Comparison of ENCODE assay signal across 24 cellular contexts in genomic region chr15:65806387-65806786, GRCh38. TPM values are rescaled to one million over a fixed set of nuclear protein-coding genes. Genes with fewer than 3 reads are reported as not detected.
DNase-seq lines count a peak whose midpoint lies in the region; ATAC-seq and TF ChIP-seq lines count a peak whose summit lies in the region.
"Had no signal": no experiment of that assay in that cellular context is flagged by ENCODE, and none has a peak within 500 bp of the region (broad histone marks: within the 10 kb centered on the region; RNA-seq: fewer than 3 reads in every experiment).

No MANE protein-coding gene starts in this region.

- no peaks in the 10 kb centered on the region for H3K9me3 ChIP-seq in CD4-positive, CD25-positive, alpha-beta regulatory T cell (ENCODE audit: control insufficient read depth in 2 of 2, low read length in 2 of 2)
- H3K9me3 ChIP-seq: prostate gland, stomach had no signal

- CTCF ChIA-PET in activated CD4-positive, alpha-beta T cell treated with anti-CD3 and anti-CD28 coated beads for 36 hours (lab: Charles Lee): interaction anchor here (0.9 to 3.7 kb wide), 5 partner anchors 12 to 56 kb away, joined by 3 to 29 read pairs (median 5); partner anchors contain the start of gene DENND4A

- intact Hi-C loops in natural killer cell (cut with micrococcal nuclease): no loop called here
- intact Hi-C loops in activated CD4-positive, alpha-beta T cell treated with anti-CD3 and anti-CD28 coated beads for 36 hours (cut with DNase I, micrococcal nuclease): no loop called here

- ATAC-seq in CD4-positive, CD25-positive, alpha-beta regulatory T cell (ENCODE audit: low read depth in 2 of 2): no peak
- no peak for ATAC-seq in natural killer cell
- ATAC-seq in activated CD4-positive, alpha-beta T cell treated with anti-CD3 and anti-CD28 coated beads for 36 hours: no peak
- ATAC-seq: HCT116, heart left ventricle, left lobe of liver had no signal

- H3K4me1 ChIP-seq in CD4-positive, CD25-positive, alpha-beta regulatory T cell (ENCODE audit: control insufficient read depth, insufficient read depth, low read length, poor library complexity, severe bottlenecking): peaks cover 40% of the 10 kb centered on the region
- H3K4me1 ChIP-seq: prostate gland had no signal

- peaks cover 21 to 49% (median 32%) of the 10 kb centered on the region in 4 donors for H3K4me1 Mint-ChIP-seq in CD4-positive, CD25-positive, alpha-beta regulatory T cell
- H3K4me1 Mint-ChIP-seq in activated naive CD8-positive, alpha-beta T cell treated with anti-CD3 and anti-CD28 coated beads for 36 hours: peaks cover 28% of the 10 kb centered on the region
- H3K4me1 Mint-ChIP-seq in natural killer cell: peaks cover 33 to 35% of the 10 kb centered on the region in 2 donors
- H3K4me1 Mint-ChIP-seq in osteocyte (ENCODE audit: unreplicated experiment): peaks cover 6% of the 10 kb centered on the region
- H3K4me1 Mint-ChIP-seq in activated CD4-positive, alpha-beta T cell treated with anti-CD3 and anti-CD28 coated beads for 36 hours: peaks cover 35% of the 10 kb centered on the region

- peaks cover 0 to 2% (median 0%) of the 10 kb centered on the region in 7 donors for H3K9me3 Mint-ChIP-seq in CD4-positive, CD25-positive, alpha-beta regulatory T cell
- H3K9me3 Mint-ChIP-seq in activated naive CD8-positive, alpha-beta T cell treated with anti-CD3 and anti-CD28 coated beads for 36 hours: peaks cover 3% of the 10 kb centered on the region
- H3K9me3 Mint-ChIP-seq in natural killer cell (no peaks in the 10 kb centered on the region), osteocyte (ENCODE audit: unreplicated experiment) (no peaks in the 10 kb centered on the region)
- H3K9me3 Mint-ChIP-seq in activated CD4-positive, alpha-beta T cell treated with anti-CD3 and anti-CD28 coated beads for 36 hours (ENCODE audit: low read depth): no peaks in the 10 kb centered on the region
- H3K9me3 Mint-ChIP-seq: mesothelial cell of epicardium, type B pancreatic cell had no signal

- H3K27me3 ChIP-seq in CD4-positive, CD25-positive, alpha-beta regulatory T cell (ENCODE audit: control insufficient read depth, insufficient read depth, low read length): no peaks in the 10 kb centered on the region
- no peaks in the 10 kb centered on the region for H3K27me3 ChIP-seq in HL-60 (ENCODE audit: insufficient read depth, poor library complexity, severe bottlenecking)
- H3K27me3 ChIP-seq: brain microvascular endothelial cell, heart left ventricle, stomach had no signal

- no peaks in the 10 kb centered on the region for H3K27me3 Mint-ChIP-seq in CD4-positive, CD25-positive, alpha-beta regulatory T cell
- no peaks in the 10 kb centered on the region for H3K27me3 Mint-ChIP-seq in activated naive CD8-positive, alpha-beta T cell treated with anti-CD3 and anti-CD28 coated beads for 36 hours
- H3K27me3 Mint-ChIP-seq in natural killer cell (ENCODE audit: low read depth in 2 of 2) (no peaks in the 10 kb centered on the region), osteocyte (ENCODE audit: unreplicated experiment) (no peaks in the 10 kb centered on the region)
- H3K27me3 Mint-ChIP-seq in activated CD4-positive, alpha-beta T cell treated with anti-CD3 and anti-CD28 coated beads for 36 hours: no peaks in the 10 kb centered on the region
- H3K27me3 Mint-ChIP-seq: activated naive CD8-positive, alpha-beta T cell; type B pancreatic cell had no signal

- H3K4me3 Mint-ChIP-seq in CD4-positive, CD25-positive, alpha-beta regulatory T cell: peak overlapping the region; percentile 9 to 63 (median 47)
- H3K4me3 Mint-ChIP-seq in activated naive CD8-positive, alpha-beta T cell treated with anti-CD3 and anti-CD28 coated beads for 36 hours: no peak overlapping the region
- peak overlapping the region; percentile 74 for H3K4me3 Mint-ChIP-seq in natural killer cell
- no peak overlapping the region for H3K4me3 Mint-ChIP-seq in osteocyte (ENCODE audit: unreplicated experiment)
- H3K4me3 Mint-ChIP-seq in activated CD4-positive, alpha-beta T cell treated with anti-CD3 and anti-CD28 coated beads for 36 hours: no peak overlapping the region
- H3K4me3 Mint-ChIP-seq: activated naive CD8-positive, alpha-beta T cell; mesothelial cell of epicardium; type B pancreatic cell had no signal

- DNase-seq in CD4-positive, CD25-positive, alpha-beta regulatory T cell: no peak
- no peak for DNase-seq in HL-60 (ENCODE audit: low read depth in 1 of 2, low spot score in 1 of 2)
- no peak for DNase-seq in activated naive CD8-positive, alpha-beta T cell treated with anti-CD3 and anti-CD28 coated beads for 36 hours
- DNase-seq in natural killer cell: no peak
- DNase-seq in NK-92 (lab: John Stamatoyannopoulos, UW; ENCODE audit: unreplicated experiment): no peak
- no peak for DNase-seq in osteocyte (ENCODE audit: extremely low spot score, unreplicated experiment)
- no peak for DNase-seq in activated CD4-positive, alpha-beta T cell treated with anti-CD3 and anti-CD28 coated beads for 36 hours
- no peak for DNase-seq in HuH-7 (ENCODE audit: low spot score)
- DNase-seq: activated T-cell treated with anti-CD3 and anti-CD28 coated beads, Interleukin-2, amount 50 U/mL, for 1 hour; brain microvascular endothelial cell; COR-L47; cortex of kidney; heart left ventricle; NCI-H1105; NCI-H2081 treated with DMSO at 0.1 percent for 48 hours; NCI-H446 treated with DMSO at 0.1 percent for 48 hours; stomach had no signal

- H3K27ac ChIP-seq in CD4-positive, CD25-positive, alpha-beta regulatory T cell (ENCODE audit: insufficient read depth, low read length, poor library complexity, severe bottlenecking): peak overlapping the region; percentile 77
- peak overlapping the region; percentile 95 for H3K27ac ChIP-seq in HL-60 (replicated peaks)
- H3K27ac ChIP-seq: brain microvascular endothelial cell, prostate gland, stomach, VCaP had no signal

- POLR2A ChIA-PET in activated CD4-positive, alpha-beta T cell treated with anti-CD3 and anti-CD28 coated beads for 36 hours (lab: Charles Lee): interaction anchor here (1.3 kb wide), 1 partner anchor 14 kb away, joined by 11 read pairs; no protein-coding TSS in a partner anchor

- no peak for TF ChIP-seq CTCF in HL-60 (IDR thresholded peaks at IDR 0.05; ENCODE audit: insufficient read depth, low read length)
- no peak for TF ChIP-seq CTCF in natural killer cell (IDR thresholded peaks at IDR 0.05)
- TF ChIP-seq CTCF in osteocyte (IDR thresholded peaks at IDR 0.05): no peak

- H3K4me3 ChIP-seq in CD4-positive, CD25-positive, alpha-beta regulatory T cell (ENCODE audit: low read depth, low read length): peak overlapping the region; percentile 84
- H3K4me3 ChIP-seq in HL-60 (replicated peaks; ENCODE audit: insufficient read depth, low read length): no peak overlapping the region
- H3K4me3 ChIP-seq: heart left ventricle, prostate gland, stomach had no signal

- no peaks in the 10 kb centered on the region for H3K36me3 ChIP-seq in CD4-positive, CD25-positive, alpha-beta regulatory T cell (ENCODE audit: control insufficient read depth, insufficient read depth, low read length)
- H3K36me3 ChIP-seq: brain microvascular endothelial cell, heart left ventricle, prostate gland, stomach had no signal

- peaks cover 3% of the 10 kb centered on the region for H3K36me3 Mint-ChIP-seq in CD4-positive, CD25-positive, alpha-beta regulatory T cell
- H3K36me3 Mint-ChIP-seq in activated naive CD8-positive, alpha-beta T cell treated with anti-CD3 and anti-CD28 coated beads for 36 hours: peaks cover 2% of the 10 kb centered on the region
- no peaks in the 10 kb centered on the region for H3K36me3 Mint-ChIP-seq in natural killer cell
- H3K36me3 Mint-ChIP-seq in osteocyte (ENCODE audit: unreplicated experiment): no peaks in the 10 kb centered on the region
- peaks cover 2% of the 10 kb centered on the region for H3K36me3 Mint-ChIP-seq in activated CD4-positive, alpha-beta T cell treated with anti-CD3 and anti-CD28 coated beads for 36 hours (ENCODE audit: low read depth)
- H3K36me3 Mint-ChIP-seq: mesothelial cell of epicardium, type B pancreatic cell had no signal

- H3K27ac Mint-ChIP-seq in CD4-positive, CD25-positive, alpha-beta regulatory T cell: peak overlapping the region in 2 of 3 donors; percentile 28 to 82
- peak overlapping the region; percentile 63 for H3K27ac Mint-ChIP-seq in activated naive CD8-positive, alpha-beta T cell treated with anti-CD3 and anti-CD28 coated beads for 36 hours
- H3K27ac Mint-ChIP-seq in natural killer cell (peak overlapping the region; percentile 81 to 95), osteocyte (ENCODE audit: unreplicated experiment) (no peak overlapping the region)
- H3K27ac Mint-ChIP-seq in activated CD4-positive, alpha-beta T cell treated with anti-CD3 and anti-CD28 coated beads for 36 hours: no peak overlapping the region
- H3K27ac Mint-ChIP-seq: mesothelial cell of epicardium, type B pancreatic cell had no signal

RNA-seq across cellular contexts. Expression of gene DENND4A, which starts 14.3 kb away (rescaled TPM):
- 88.4 TPM for total RNA-seq in CD4-positive, CD25-positive, alpha-beta regulatory T cell
- 10 to 100 TPM in 3 of 4 donors, 1 to 10 TPM in 1; 9.6 to 13.2 (median 12.1) TPM for polyA plus RNA-seq in CD4-positive, CD25-positive, alpha-beta regulatory T cell
- 10 to 100 TPM; 47.6 to 52.2 TPM for total RNA-seq in activated naive CD8-positive, alpha-beta T cell treated with anti-CD3 and anti-CD28 coated beads for 36 hours
- total RNA-seq in natural killer cell (10 to 100 TPM; 65.8 to 84.6 (median 66.1) TPM), osteocyte (22.5 and 24.5 TPM in 2 replicates)
- 10 to 100 TPM; 35.6 to 43.5 TPM for total RNA-seq in activated CD4-positive, alpha-beta T cell treated with anti-CD3 and anti-CD28 coated beads for 36 hours

Comparison
In these comparisons a context has a peak if more than half of its experiments do, and no peak if none do; other contexts are left out.
1. H3K27ac Mint-ChIP-seq: peak in CD4-positive, CD25-positive, alpha-beta regulatory T cell (2 of 3), activated naive CD8-positive, alpha-beta T cell treated with anti-CD3 and anti-CD28 coated beads for 36 hours (single experiment) and natural killer cell (2 of 2); none in osteocyte (single experiment) and activated CD4-positive, alpha-beta T cell treated with anti-CD3 and anti-CD28 coated beads for 36 hours (single experiment).
2. H3K4me3 Mint-ChIP-seq: peak in CD4-positive, CD25-positive, alpha-beta regulatory T cell (4 of 4) and natural killer cell (single experiment); none in activated naive CD8-positive, alpha-beta T cell treated with anti-CD3 and anti-CD28 coated beads for 36 hours (single experiment), osteocyte (single experiment) and activated CD4-positive, alpha-beta T cell treated with anti-CD3 and anti-CD28 coated beads for 36 hours (single experiment).